In genomic region chr18:741931-742512, GRCh38 we compare ENCODE assay signal across 1 cellular context.
TF ChIP-seq lines count a peak whose summit lies in the region.

No MANE protein-coding gene starts in this region.

TF ChIP-seq in K562, 482 proteins besides CTCF, POLR2A, EP300 and RAD21 (continued from another document and continues in another):
- no peak for TF ChIP-seq ZBTB5 (IDR thresholded peaks at IDR 0.05)
- TF ChIP-seq ZKSCAN3 (CRISPR knock-in tag; IDR thresholded peaks at IDR 0.05) = no peak
- TF ChIP-seq TEAD2 (tag; IDR thresholded peaks at IDR 0.05) = no peak
- 0 out of 4 replicates have a peak, but pooled peaks of 1 of the 2 experiments have one; percentile 32 for TF ChIP-seq BCLAF1 (IDR thresholded peaks at IDR 0.05; ENCODE audit: borderline replicate concordance in 1 of 2, control insufficient read depth in 1 of 2, low read depth in 2 of 2, low read length in 1 of 2)
- no peak for TF ChIP-seq ZNF277 (CRISPR knock-in tag; IDR thresholded peaks at IDR 0.05; ENCODE audit: borderline replicate concordance)
- TF ChIP-seq SFPQ (IDR thresholded peaks at IDR 0.05; ENCODE audit: low read depth, low read length) = no peak
- TF ChIP-seq SOX6 (IDR thresholded peaks at IDR 0.05) = peak; percentile 33; the same call in 1 of the 2 replicates
- TF ChIP-seq KDM4B (IDR thresholded peaks at IDR 0.05; ENCODE audit: borderline replicate concordance in 2 of 2, low read depth in 1 of 2) = no peak
- no peak for TF ChIP-seq GATA2 (CRISPR knock-in tag; IDR thresholded peaks at IDR 0.05)
- no peak for TF ChIP-seq BRCA1 (IDR thresholded peaks at IDR 0.05)
- TF ChIP-seq BRCA1 (CRISPR knock-in tag; IDR thresholded peaks at IDR 0.05) = no peak
- TF ChIP-seq SREBF1 (IDR thresholded peaks at IDR 0.05; ENCODE audit: borderline replicate concordance, low read depth, low read length) = no peak
- TF ChIP-seq NFYB (IDR thresholded peaks at IDR 0.05; ENCODE audit: extremely low read depth, insufficient read length) = no peak
- TF ChIP-seq SMAD1 (IDR thresholded peaks at IDR 0.05; ENCODE audit: low read depth, low read length, partially characterized antibody) = no peak
- TF ChIP-seq RNF219 (CRISPR knock-in tag; IDR thresholded peaks at IDR 0.05) = no peak
- TF ChIP-seq GABPA (tag; conservative IDR thresholded peaks at IDR 0.05; ENCODE audit: low read depth) = no peak
- no peak for TF ChIP-seq GABPB2 (CRISPR knock-in tag; conservative IDR thresholded peaks at IDR 0.05)
- TF ChIP-seq NCOR1 (IDR thresholded peaks at IDR 0.05) = no peak
- no peak for TF ChIP-seq REST (CRISPR knock-in tag; IDR thresholded peaks at IDR 0.05; ENCODE audit: low read depth)
- 0 out of 2 replicates have a peak, but pooled peaks have one; percentile 4 for TF ChIP-seq RFX1 (IDR thresholded peaks at IDR 0.05)
- TF ChIP-seq RUNX1 (IDR thresholded peaks at IDR 0.05; ENCODE audit: low read depth) = no peak
- 0 out of 2 replicates have a peak, but pooled peaks have one; percentile 19 for TF ChIP-seq SP1 (CRISPR knock-in tag; IDR thresholded peaks at IDR 0.05)
- no peak for TF ChIP-seq ZNF830 (CRISPR knock-in tag; IDR thresholded peaks at IDR 0.05)
- TF ChIP-seq ZNF584 (CRISPR knock-in tag; IDR thresholded peaks at IDR 0.05; ENCODE audit: low read depth) = 0 out of 2 replicates have a peak, but pooled peaks have one; percentile 36
- no peak for TF ChIP-seq YY1 (IDR thresholded peaks at IDR 0.05; ENCODE audit: borderline replicate concordance in 1 of 3, control insufficient read depth in 1 of 3, extremely low read depth in 1 of 3, insufficient read depth in 3 of 3, insufficient read length in 1 of 3, insufficient replicate concordance in 2 of 3, low read depth in 1 of 3, low read length in 2 of 3)
- no peak for TF ChIP-seq ZNF324 (CRISPR knock-in tag; IDR thresholded peaks at IDR 0.05)
- TF ChIP-seq MIER1 (IDR thresholded peaks at IDR 0.05; ENCODE audit: low read depth) = no peak
- 0 out of 2 replicates have a peak, but pooled peaks have one; percentile 61 for TF ChIP-seq ARID3A (IDR thresholded peaks at IDR 0.05; ENCODE audit: borderline replicate concordance, low read depth, low read length)
- peak; percentile 38 for TF ChIP-seq ARID2 (IDR thresholded peaks at IDR 0.05)
- no peak for TF ChIP-seq ZNF707 (CRISPR knock-in tag; conservative IDR thresholded peaks at IDR 0.05)
- TF ChIP-seq SNAPC5 (CRISPR knock-in tag; IDR thresholded peaks at IDR 0.05) = no peak
- no peak for TF ChIP-seq ATF2 (CRISPR knock-in tag; IDR thresholded peaks at IDR 0.05)
- TF ChIP-seq DPF2 (IDR thresholded peaks at IDR 0.05) = no peak
- peak; percentile 16; the same call in 1 of the 2 replicates for TF ChIP-seq TAL1 (IDR thresholded peaks at IDR 0.05)
- no peak for TF ChIP-seq ZNF280A (IDR thresholded peaks at IDR 0.05; ENCODE audit: low read depth, partially characterized antibody)
- TF ChIP-seq ETS2 (tag; IDR thresholded peaks at IDR 0.05; ENCODE audit: borderline replicate concordance, poor library complexity, severe bottlenecking) = no peak
- TF ChIP-seq CBX5 (IDR thresholded peaks at IDR 0.05; ENCODE audit: borderline replicate concordance, low read depth) = no peak
- no peak for TF ChIP-seq ZNF384 (IDR thresholded peaks at IDR 0.05; ENCODE audit: low read depth, low read length)
- no peak for TF ChIP-seq HLTF (IDR thresholded peaks at IDR 0.05)
- no peak for TF ChIP-seq COPS2 (conservative IDR thresholded peaks at IDR 0.05)
- no peak for TF ChIP-seq ZNF311 (CRISPR knock-in tag; IDR thresholded peaks at IDR 0.05)
- peak; percentile 25; the same call in 1 of the 2 replicates for TF ChIP-seq EP400 (IDR thresholded peaks at IDR 0.05)
- TF ChIP-seq MTA1 (IDR thresholded peaks at IDR 0.05; ENCODE audit: borderline replicate concordance) = peak; percentile 77; the same call in 1 of the 2 replicates
- TF ChIP-seq U2AF2 (optimal IDR thresholded peaks at IDR 0.05; ENCODE audit: low read depth, low read length) = no peak
